ENCODE assay signal across 17 cellular contexts in the genomic region with DNA sequence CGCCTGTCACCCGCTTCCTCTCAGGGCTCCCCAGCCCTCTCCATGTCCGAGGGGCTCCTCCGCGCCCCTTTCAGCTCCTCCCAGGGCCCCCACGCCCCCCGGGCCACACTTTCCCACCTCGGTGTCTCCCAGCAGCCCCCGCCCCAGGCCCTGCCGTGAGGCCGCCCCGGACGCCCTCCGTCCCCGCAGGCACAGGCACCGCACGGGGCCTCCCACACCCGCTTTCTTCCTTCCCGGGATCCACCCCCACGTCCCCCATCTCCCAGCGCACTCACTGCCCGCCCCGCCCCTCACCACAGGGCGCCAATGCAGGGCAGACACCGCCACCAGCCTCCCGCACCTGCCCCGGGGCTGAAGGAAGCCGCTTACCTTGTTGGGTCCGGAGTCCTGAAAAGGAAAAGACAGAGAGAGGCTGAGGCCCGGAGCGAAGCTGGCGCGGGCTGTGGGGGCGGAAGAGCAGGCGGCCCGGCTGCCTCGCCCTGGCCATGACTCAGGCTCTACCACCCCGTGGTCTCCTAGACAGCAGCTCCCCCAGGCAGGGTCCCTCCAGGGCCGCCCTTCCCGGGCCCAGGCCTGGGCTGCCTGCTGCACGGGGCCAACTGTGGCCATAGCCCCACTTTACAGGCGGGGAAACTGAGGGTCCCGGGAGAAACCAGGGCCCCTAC. TPM values are rescaled to one million over a fixed set of nuclear protein-coding genes. Genes with fewer than 3 reads are reported as not detected.
DNase-seq lines count a peak whose midpoint lies in the region; ATAC-seq and TF ChIP-seq lines count a peak whose summit lies in the region.
"Had no signal": no experiment of that assay in that cellular context is flagged by ENCODE, and none has a peak within 500 bp of the region (broad histone marks: within the 10 kb centered on the region; RNA-seq: fewer than 3 reads in every experiment).

No MANE protein-coding gene starts in this region.

- H3K36me3 Mint-ChIP-seq in HFFc6 (ENCODE audit: low read depth) = no peaks in the 10 kb centered on the region
- H3K36me3 Mint-ChIP-seq: CD4-positive, CD25-positive, alpha-beta regulatory T cell had no signal

- no peaks in the 10 kb centered on the region for H3K9me3 Mint-ChIP-seq in HFFc6
- H3K9me3 Mint-ChIP-seq: CD4-positive, CD25-positive, alpha-beta regulatory T cell had no signal

- H3K9me3 ChIP-seq in SK-N-MC (ENCODE audit: low read depth, low read length) = no peaks in the 10 kb centered on the region
- no peaks in the 10 kb centered on the region for H3K9me3 ChIP-seq in spleen
- H3K9me3 ChIP-seq: Peyer's patch had no signal

- peak overlapping the region; percentile 66 for H3K4me3 ChIP-seq in SK-N-MC
- no peak overlapping the region for H3K4me3 ChIP-seq in spleen
- H3K4me3 ChIP-seq: Peyer's patch had no signal

- H3K27me3 Mint-ChIP-seq in HFFc6 (ENCODE audit: insufficient read depth) = peaks cover 3% of the 10 kb centered on the region
- H3K27me3 Mint-ChIP-seq: CD4-positive, CD25-positive, alpha-beta regulatory T cell had no signal

- H3K4me3 Mint-ChIP-seq in HFFc6 = no peak overlapping the region

- ATAC-seq in left ventricle myocardium superior (no peak), HG03457 (IDR thresholded peaks at IDR 0.05; ENCODE audit: unreplicated experiment) (no peak), GM18867 (IDR thresholded peaks at IDR 0.05; ENCODE audit: unreplicated experiment) (no peak)

- no peak overlapping the region for H3K27ac Mint-ChIP-seq in HFFc6
- H3K27ac Mint-ChIP-seq: CD4-positive, CD25-positive, alpha-beta regulatory T cell had no signal

- no peak for TF ChIP-seq POLR2A in spleen (IDR thresholded peaks at IDR 0.05)

- intact Hi-C loops in left ventricle myocardium superior (cut with micrococcal nuclease) (no loop called here), spleen (cut with DNase I; ENCODE audit: low total_unique reads) (no loop called here)

- no peak overlapping the region for H3K27ac ChIP-seq in SK-N-MC
- H3K27ac ChIP-seq in spleen = no peak overlapping the region
- H3K27ac ChIP-seq: Peyer's patch had no signal

- H3K9ac ChIP-seq in SK-N-MC (ENCODE audit: insufficient read length) = peak overlapping the region; percentile 41

- H3K4me1 ChIP-seq in spleen = no peaks in the 10 kb centered on the region
- H3K4me1 ChIP-seq: Peyer's patch had no signal

- DNase-seq in Daoy (ENCODE audit: low read depth) (peak; percentile 89), SK-N-MC (ENCODE audit: low read depth, low spot score) (no peak), left ventricle myocardium superior (peak; percentile 16), spleen (peak; percentile 63), HFFc6 (no peak)
- DNase-seq: Calu3; CD4-positive, CD25-positive, alpha-beta regulatory T cell; DMS79; GF-D8; GOT3; NCI-H1417; NCI-H2029 treated with DMSO at 0.1 percent for 48 hours; NCI-H510A treated with DMSO at 0.1 percent for 48 hours; Peyer's patch; SHP77 treated with DMSO at 0.1 percent for 48 hours had no signal

- peaks cover 0 to 56% (median 4%) of the 10 kb centered on the region in 7 donors for H3K27me3 ChIP-seq in spleen (replicated peaks in 1 of 7)
- H3K27me3 ChIP-seq: Peyer's patch had no signal

- WGBS in spleen, 5 donors = 87 to 95% (median 90%) methylated on average over 37 to 43 of the region's 43 CpGs

- TF ChIP-seq CTCF in spleen (IDR thresholded peaks at IDR 0.05 in 8 of 11, conservative IDR thresholded peaks at IDR 0.05 in 3 of 11) = no peak
- no peak for TF ChIP-seq CTCF in HFFc6 (IDR thresholded peaks at IDR 0.05)

- H3K36me3 ChIP-seq in SK-N-MC (ENCODE audit: insufficient read depth, low read length) (no peaks in the 10 kb centered on the region), spleen (no peaks in the 10 kb centered on the region)
- H3K36me3 ChIP-seq: Peyer's patch had no signal

- H3K4me1 Mint-ChIP-seq in HFFc6 (ENCODE audit: low read depth) = no peaks in the 10 kb centered on the region
- H3K4me1 Mint-ChIP-seq: CD4-positive, CD25-positive, alpha-beta regulatory T cell had no signal

RNA-seq across cellular contexts. Expression of a gene that starts 37.7 kb away (rescaled TPM):
- total RNA-seq in Daoy (2014; rRNA removed; shearing (Covaris generic)) = 15.0 and 16.2 TPM in 2 replicates
- 1.6 TPM for total RNA-seq in left ventricle myocardium superior
- total RNA-seq in spleen = 1 to 10 TPM in 2 of 7 donors, under 1 TPM in 4, not detected in 1; 0.17 to 2.0 (median 0.86) TPM
- under 1 TPM; 0.02 to 0.11 (median 0.10) TPM for polyA plus RNA-seq in spleen
- not detected for total RNA-seq in HFFc6 (2021; fragmentation: NEBNext Ultra II Directional; extraction: Animal tissue kit (Norgen Biotek cat#: 25700))
- total RNA-seq: CD4-positive, CD25-positive, alpha-beta regulatory T cell had no signal
- polyA plus RNA-seq: CD4-positive, CD25-positive, alpha-beta regulatory T cell had no signal

Comparison
In these comparisons a context has a peak if more than half of its experiments do, and no peak if none do; other contexts are left out.
1. DNase-seq: peak in Daoy (single experiment), left ventricle myocardium superior (single experiment) and spleen (single experiment); none in SK-N-MC (single experiment) and HFFc6 (single experiment).